ENCODE assay signal across 17 cellular contexts in genomic region chr21:34817821-34818662, GRCh38.
DNase-seq lines count a peak whose midpoint lies in the region; ATAC-seq, FAIRE-seq and TF ChIP-seq lines count a peak whose summit lies in the region.
"Had no signal": no experiment of that assay in that cellular context is flagged by ENCODE, and none has a peak within 500 bp of the region (broad histone marks: within the 10 kb centered on the region; RNA-seq: fewer than 3 reads in every experiment).

No MANE protein-coding gene starts in this region.

- WGBS in esophagus squamous epithelium, 2 donors: 57 to 67% methylated on average over 13 to 15 of the region's 16 CpGs
- WGBS in small intestine, 3 donors: 21 to 47% (median 39%) methylated on average over 16 of the region's 16 CpGs
- WGBS in esophagus muscularis mucosa: 81% methylated on average over 16 of the region's 16 CpGs

- ATAC-seq in RWPE2 (ENCODE audit: low read depth): no peak

- peak; percentile 69 for DNase-seq in NCI-H2107 treated with DMSO at 0.1 percent for 48 hours (lab: John Stamatoyannopoulos, UW; ENCODE audit: unreplicated experiment)
- DNase-seq in NCI-H2107 (lab: John Stamatoyannopoulos, UW): no peak
- DNase-seq in RWPE2 (ENCODE audit: low spot score): no peak
- no peak for DNase-seq in esophagus squamous epithelium (lab: John Stamatoyannopoulos, UW)
- peak; percentile 78 for DNase-seq in small intestine
- DNase-seq in NCI-H187 (lab: John Stamatoyannopoulos, UW): no peak
- no peak for DNase-seq in esophagus muscularis mucosa (ENCODE audit: extremely low spot score)
- no peak for DNase-seq in HAP-1 (ENCODE audit: low spot score in 2 of 2)
- DNase-seq: CD4-positive, alpha-beta memory T cell; kidney; NCI-H1417 treated with DMSO at 0.1 percent for 48 hours; NCI-H774; RPMI8226; stimulated activated CD4-positive, alpha-beta T cell treated with anti-CD3 and anti-CD28 coated beads, Interleukin-2, amount 100 ng/mL, for 24 hours had no signal

- in situ Hi-C loops in HAP-1 (cut with MboI; ENCODE audit: low sequenced_read_pairs): no loop called here

- no peak for TF ChIP-seq EP300 in esophagus muscularis mucosa (IDR thresholded peaks at IDR 0.05)

- no peaks in the 10 kb centered on the region for H3K9me3 ChIP-seq in RWPE2 (ENCODE audit: severe bottlenecking)
- H3K9me3 ChIP-seq in esophagus squamous epithelium: no peaks in the 10 kb centered on the region
- H3K9me3 ChIP-seq in small intestine (ENCODE audit: control insufficient read depth, low read depth): no peaks in the 10 kb centered on the region
- H3K9me3 ChIP-seq in esophagus muscularis mucosa: no peaks in the 10 kb centered on the region
- no peaks in the 10 kb centered on the region for H3K9me3 ChIP-seq in HAP-1

- H3K4me3 ChIP-seq in RWPE2 (ENCODE audit: severe bottlenecking) (no peak overlapping the region), esophagus squamous epithelium (no peak overlapping the region), small intestine (ENCODE audit: low read depth in 1 of 2, low read length in 2 of 2) (no peak overlapping the region), esophagus muscularis mucosa (no peak overlapping the region), HAP-1 (no peak overlapping the region)

- H3K4me1 ChIP-seq in RWPE2 (ENCODE audit: insufficient read depth, poor library complexity, severe bottlenecking) (peaks cover 51% of the 10 kb centered on the region), esophagus squamous epithelium (peaks cover 29 to 88% (median 39%) of the 10 kb centered on the region in 3 donors), small intestine (ENCODE audit: control insufficient read depth in 2 of 2, insufficient read depth in 1 of 2, low read depth in 1 of 2, low read length in 1 of 2) (peaks cover 2 to 12% of the 10 kb centered on the region in 2 donors), esophagus muscularis mucosa (no peaks in the 10 kb centered on the region), HAP-1 (peaks cover 14% of the 10 kb centered on the region)

- no peak for TF ChIP-seq POLR2A in esophagus squamous epithelium (IDR thresholded peaks at IDR 0.05)
- TF ChIP-seq POLR2A in esophagus muscularis mucosa (IDR thresholded peaks at IDR 0.05; ENCODE audit: low read depth): no peak

- no peak for FAIRE-seq in small intestine (lab: Jason Lieb, UNC)
- FAIRE-seq: endometrium, G401.6, kidney had no signal

- H3K27me3 ChIP-seq in RWPE2 (ENCODE audit: insufficient read depth, poor library complexity, severe bottlenecking) (no peaks in the 10 kb centered on the region), esophagus squamous epithelium (no peaks in the 10 kb centered on the region), small intestine (ENCODE audit: control insufficient read depth in 2 of 2, insufficient read depth in 2 of 2, low read length in 2 of 2) (no peaks in the 10 kb centered on the region), esophagus muscularis mucosa (peaks cover 0 to 29% (median 0%) of the 10 kb centered on the region in 4 donors), HAP-1 (ENCODE audit: low read depth) (no peaks in the 10 kb centered on the region)

- intact Hi-C loops in esophagus squamous epithelium (cut with DNase I) (no loop called here), esophagus muscularis mucosa (cut with DNase I) (no loop called here)

- peak overlapping the region; percentile 98 for H3K27ac ChIP-seq in RWPE2 (ENCODE audit: poor library complexity, severe bottlenecking)
- H3K27ac ChIP-seq in esophagus squamous epithelium: peak overlapping the region in 3 of 4 donors; percentile 59 to 71 (median 65)
- H3K27ac ChIP-seq in small intestine (ENCODE audit: low read depth in 1 of 2, low read length in 1 of 2): peak overlapping the region in 1 of 2 donors; percentile 26
- H3K27ac ChIP-seq in esophagus muscularis mucosa (replicated peaks in 1 of 4): no peak overlapping the region
- H3K27ac ChIP-seq: 22Rv1 had no signal

- TF ChIP-seq CTCF in RWPE2 (IDR thresholded peaks at IDR 0.05; ENCODE audit: poor library complexity, severe bottlenecking) (no peak), esophagus squamous epithelium (IDR thresholded peaks at IDR 0.05) (no peak), esophagus muscularis mucosa (IDR thresholded peaks at IDR 0.05) (no peak)

- H3K36me3 ChIP-seq in RWPE2 (ENCODE audit: low read depth): peaks cover 59% of the 10 kb centered on the region
- H3K36me3 ChIP-seq in esophagus squamous epithelium: peaks cover 0 to 52% (median 0%) of the 10 kb centered on the region in 3 donors
- peaks cover 0 to 3% of the 10 kb centered on the region in 2 donors for H3K36me3 ChIP-seq in small intestine (ENCODE audit: control insufficient read depth in 2 of 2, insufficient read depth in 2 of 2, low read length in 2 of 2)
- H3K36me3 ChIP-seq in esophagus muscularis mucosa: no peaks in the 10 kb centered on the region
- no peaks in the 10 kb centered on the region for H3K36me3 ChIP-seq in HAP-1 (replicated peaks)

Comparison
In these comparisons a context has a peak if more than half of its experiments do, and no peak if none do; other contexts are left out.
1. DNase-seq: peak in NCI-H2107 treated with DMSO at 0.1 percent for 48 hours (single experiment) and small intestine (single experiment); none in NCI-H2107 (single experiment), RWPE2 (single experiment), esophagus squamous epithelium (single experiment), NCI-H187 (0 of 2), esophagus muscularis mucosa (single experiment) and HAP-1 (0 of 2).
2. H3K27ac ChIP-seq: peak in RWPE2 (single experiment) and esophagus squamous epithelium (3 of 4); none in esophagus muscularis mucosa (0 of 4).